ENCODE assay signal across 7 cellular contexts in genomic region chr11:7571640-7572000, GRCh38.
A peak's percentile ranks its signal among the peaks of the same experiment; 100 is the strongest.
DNase-seq lines count a peak whose midpoint lies in the region; TF ChIP-seq lines count a peak whose summit lies in the region.

No MANE protein-coding gene starts in this region.

- no peak overlapping the region for H2AFZ ChIP-seq in KMS-11 (ENCODE audit: low read depth)

- H3K9ac ChIP-seq in KMS-11, result no peak overlapping the region

- CTCF ChIA-PET in RWPE1 (lab: Yijun Ruan, JAX), result interaction anchor here (0.5 to 4.2 kb wide), 52 partner anchors 9 to 1206 kb away, joined by 3 to 69 read pairs (median 4); partner anchors contain the start of genes CYB5R2, NLRP14, PPFIBP2 and ZNF214

- no peak overlapping the region for H3K4me3 ChIP-seq in KMS-11 (IDR thresholded peaks at IDR 0.05; ENCODE audit: insufficient read depth, low read depth, low read length)
- no peak overlapping the region for H3K4me3 ChIP-seq in muscle layer of duodenum (ENCODE audit: low read depth in 1 of 2, low read length in 2 of 2)

- H3K27ac ChIP-seq in KMS-11 (no peak overlapping the region), RWPE1 (no peak overlapping the region), muscle layer of duodenum (ENCODE audit: low read length) (peak overlapping the region; percentile 59)

- peak; percentile 70 for TF ChIP-seq CTCF in KMS-11 (conservative IDR thresholded peaks at IDR 0.05; ENCODE audit: low read depth, low read length)
- peak; percentile 93 for TF ChIP-seq CTCF in RWPE1 (conservative IDR thresholded peaks at IDR 0.05; ENCODE audit: low read depth)

- no peaks in the 10 kb centered on the region; the same call in 1 of the 2 replicates for H3K27me3 ChIP-seq in KMS-11 (ENCODE audit: insufficient read depth, low read depth)
- no peaks in the 10 kb centered on the region for H3K27me3 ChIP-seq in muscle layer of duodenum (ENCODE audit: low read depth, low read length)

- no peak overlapping the region for H3K4me2 ChIP-seq in KMS-11

- no peak for TF ChIP-seq POLR2A in erythroblast (IDR thresholded peaks at IDR 0.05; ENCODE audit: low read length)

- no peaks in the 10 kb centered on the region for H3K9me3 ChIP-seq in muscle layer of duodenum (ENCODE audit: control insufficient read depth in 1 of 2, low read length in 2 of 2)

- H3K4me1 ChIP-seq in KMS-11 (ENCODE audit: low read depth, poor library complexity, severe bottlenecking), result peaks cover 25% of the 10 kb centered on the region
- peaks cover 16 to 17% of the 10 kb centered on the region in 2 donors for H3K4me1 ChIP-seq in muscle layer of duodenum (ENCODE audit: control insufficient read depth in 1 of 2, insufficient read depth in 2 of 2, low read length in 2 of 2)

- H4K20me1 ChIP-seq in KMS-11 (ENCODE audit: insufficient read depth), result no peaks in the 10 kb centered on the region

- DNase-seq in GM03348 (ENCODE audit: low spot score) (peak; percentile 84), RWPE1 (ENCODE audit: low spot score) (peak; percentile 71), erythroblast (lab: John Stamatoyannopoulos, UW) (peak; percentile 8 to 37), T-helper 9 cell (no peak)
- no peak for DNase-seq in activated CD8-positive, alpha-beta memory T cell treated with anti-CD3 and anti-CD28 coated beads for 24 hours

- no peaks in the 10 kb centered on the region for H3K79me2 ChIP-seq in KMS-11 (ENCODE audit: insufficient read depth, low read depth)

- POLR2A ChIA-PET in RWPE1 (lab: Yijun Ruan, JAX; ENCODE audit: low non-redundant PET), result interaction anchor here (1.1 kb wide), 1 partner anchor 85 kb away, joined by 3 read pairs; no protein-coding TSS in a partner anchor

- H3K36me3 ChIP-seq in KMS-11 (ENCODE audit: insufficient read depth), result no peaks in the 10 kb centered on the region
- H3K36me3 ChIP-seq in muscle layer of duodenum (ENCODE audit: control insufficient read depth in 1 of 2, insufficient read depth in 2 of 2, low read length in 2 of 2), result peaks cover 0 to 4% of the 10 kb centered on the region in 2 donors

Comparison
In these comparisons a context has a peak if more than half of its experiments do, and no peak if none do; other contexts are left out.
1. DNase-seq: peak in GM03348 (single experiment), RWPE1 (single experiment) and erythroblast (2 of 2); none in activated CD8-positive, alpha-beta memory T cell treated with anti-CD3 and anti-CD28 coated beads for 24 hours (single experiment) and T-helper 9 cell (single experiment).